1 cellular context compared by ENCODE assay signal in the genomic region with DNA sequence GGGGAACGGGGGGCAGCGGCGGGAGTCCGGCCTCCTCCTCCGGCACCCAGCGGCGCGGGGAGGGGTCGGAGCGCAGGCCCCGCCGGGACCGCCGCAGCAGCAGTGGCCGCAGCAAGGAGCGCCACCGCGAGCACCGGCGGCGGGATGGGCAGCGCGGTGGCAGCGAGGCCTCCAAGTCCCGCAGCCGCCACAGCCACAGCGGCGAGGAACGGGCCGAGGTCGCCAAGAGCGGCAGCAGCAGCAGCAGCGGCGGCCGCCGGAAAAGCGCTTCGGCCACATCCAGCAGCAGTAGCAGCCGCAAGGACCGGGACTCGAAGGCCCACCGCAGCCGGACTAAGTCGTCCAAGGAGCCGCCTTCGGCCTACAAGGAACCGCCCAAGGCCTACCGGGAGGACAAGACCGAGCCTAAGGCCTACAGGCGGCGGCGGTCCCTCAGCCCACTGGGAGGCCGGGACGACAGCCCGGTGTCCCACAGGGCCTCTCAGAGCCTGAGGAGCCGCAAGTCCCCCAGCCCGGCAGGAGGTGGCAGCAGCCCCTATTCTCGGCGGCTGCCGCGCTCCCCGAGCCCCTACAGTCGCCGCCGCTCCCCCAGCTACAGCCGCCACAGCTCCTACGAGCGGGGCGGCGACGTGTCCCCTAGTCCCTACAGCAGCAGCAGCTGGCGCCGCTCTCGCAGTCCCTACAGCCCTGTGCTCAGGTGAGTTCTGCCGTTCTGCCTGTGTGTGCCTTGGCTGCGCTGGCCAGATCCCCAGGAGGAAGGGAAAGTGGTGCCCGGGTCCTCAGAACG.
A peak's percentile ranks its signal among the peaks of the same experiment; 100 is the strongest.
TF ChIP-seq lines count a peak whose summit lies in the region.

No MANE protein-coding gene starts in this region.

TF ChIP-seq in HepG2, 621 proteins besides CTCF, POLR2A, EP300 and RAD21 (continued from another document and continues in another):
- TF ChIP-seq, protein P1, sequence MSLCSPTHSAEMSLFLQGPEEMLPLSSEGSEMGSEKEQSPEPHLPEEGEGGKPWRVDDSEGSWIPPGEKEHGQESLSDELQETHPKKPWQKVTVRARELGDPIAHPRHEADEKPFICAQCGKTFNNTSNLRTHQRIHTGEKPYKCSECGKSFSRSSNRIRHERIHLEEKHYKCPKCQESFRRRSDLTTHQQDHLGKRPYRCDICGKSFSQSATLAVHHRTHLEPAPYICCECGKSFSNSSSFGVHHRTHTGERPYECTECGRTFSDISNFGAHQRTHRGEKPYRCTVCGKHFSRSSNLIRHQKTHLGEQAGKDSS (CRISPR knock-in tag; IDR thresholded peaks at IDR 0.05; ENCODE audit: borderline replicate concordance, low read depth): no peak
- TF ChIP-seq, protein P2, sequence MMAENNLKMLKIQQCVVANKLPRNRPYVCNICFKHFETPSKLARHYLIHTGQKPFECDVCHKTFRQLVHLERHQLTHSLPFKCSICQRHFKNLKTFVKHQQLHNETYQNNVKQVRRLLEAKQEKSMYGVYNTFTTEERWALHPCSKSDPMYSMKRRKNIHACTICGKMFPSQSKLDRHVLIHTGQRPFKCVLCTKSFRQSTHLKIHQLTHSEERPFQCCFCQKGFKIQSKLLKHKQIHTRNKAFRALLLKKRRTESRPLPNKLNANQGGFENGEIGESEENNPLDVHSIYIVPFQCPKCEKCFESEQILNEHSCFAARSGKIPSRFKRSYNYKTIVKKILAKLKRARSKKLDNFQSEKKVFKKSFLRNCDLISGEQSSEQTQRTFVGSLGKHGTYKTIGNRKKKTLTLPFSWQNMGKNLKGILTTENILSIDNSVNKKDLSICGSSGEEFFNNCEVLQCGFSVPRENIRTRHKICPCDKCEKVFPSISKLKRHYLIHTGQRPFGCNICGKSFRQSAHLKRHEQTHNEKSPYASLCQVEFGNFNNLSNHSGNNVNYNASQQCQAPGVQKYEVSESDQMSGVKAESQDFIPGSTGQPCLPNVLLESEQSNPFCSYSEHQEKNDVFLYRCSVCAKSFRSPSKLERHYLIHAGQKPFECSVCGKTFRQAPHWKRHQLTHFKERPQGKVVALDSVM (CRISPR knock-in tag; IDR thresholded peaks at IDR 0.05): 0 out of 2 replicates have a peak, but pooled peaks have one; percentile 23
- TF ChIP-seq MAZ (IDR thresholded peaks at IDR 0.05; ENCODE audit: borderline replicate concordance, low read depth, low read length) (no peak), MAZ (CRISPR knock-in tag; IDR thresholded peaks at IDR 0.05; ENCODE audit: low read depth) (no peak; the same call in 1 of the 2 replicates), POGZ (CRISPR knock-in tag; IDR thresholded peaks at IDR 0.05) (peak; percentile 31; the same call in 1 of the 2 replicates), HIVEP1 (CRISPR knock-in tag; IDR thresholded peaks at IDR 0.05) (peak; percentile 50; the same call in 1 of the 2 replicates), KDM3A (CRISPR knock-in tag; IDR thresholded peaks at IDR 0.05; ENCODE audit: low read depth) (peak; percentile 81; the same call in 1 of the 2 replicates), ZNF720 (CRISPR knock-in tag; IDR thresholded peaks at IDR 0.05) (no peak), ZFP36 (IDR thresholded peaks at IDR 0.05; ENCODE audit: borderline replicate concordance, low read depth, low read length, partially characterized antibody) (no peak), ZSCAN21 (CRISPR knock-in tag; IDR thresholded peaks at IDR 0.05; ENCODE audit: borderline replicate concordance) (no peak), ZBTB3 (CRISPR knock-in tag; IDR thresholded peaks at IDR 0.05; ENCODE audit: borderline replicate concordance, low read depth) (no peak), IRF2 (CRISPR knock-in tag; IDR thresholded peaks at IDR 0.05) (no peak; the same call in 1 of the 2 replicates), ZNF572 (CRISPR knock-in tag; IDR thresholded peaks at IDR 0.05) (0 out of 2 replicates have a peak, but pooled peaks have one; percentile 34), ZSCAN25 (CRISPR knock-in tag; IDR thresholded peaks at IDR 0.05) (no peak), STAT5B (CRISPR knock-in tag; IDR thresholded peaks at IDR 0.05) (no peak), JARID2 (CRISPR knock-in tag; IDR thresholded peaks at IDR 0.05; ENCODE audit: insufficient replicate concordance) (no peak), ZNF777 (CRISPR knock-in tag; IDR thresholded peaks at IDR 0.05) (no peak), ZNF225 (CRISPR knock-in tag; IDR thresholded peaks at IDR 0.05) (no peak; the same call in 1 of the 2 replicates), FOXA3 (CRISPR knock-in tag; IDR thresholded peaks at IDR 0.05) (0 out of 2 replicates have a peak, but pooled peaks have one; percentile 9), DR1 (CRISPR knock-in tag; IDR thresholded peaks at IDR 0.05) (no peak; the same call in 1 of the 2 replicates), ZSCAN31 (CRISPR knock-in tag; IDR thresholded peaks at IDR 0.05; ENCODE audit: low read depth) (0 out of 2 replicates have a peak, but pooled peaks have one; percentile 56), NFE2 (CRISPR knock-in tag; IDR thresholded peaks at IDR 0.05) (no peak), YY1 (IDR thresholded peaks at IDR 0.05; ENCODE audit: insufficient read depth, insufficient replicate concordance, low read depth, low read length) (no peak), HNF4A (CRISPR knock-in tag; IDR thresholded peaks at IDR 0.05) (0 out of 2 replicates have a peak, but pooled peaks have one; percentile 8), ZNF550 (CRISPR knock-in tag; IDR thresholded peaks at IDR 0.05; ENCODE audit: borderline replicate concordance) (no peak), FOSL2 (CRISPR knock-in tag; IDR thresholded peaks at IDR 0.05) (no peak; the same call in 1 of the 2 replicates), MTA1 (CRISPR knock-in tag; IDR thresholded peaks at IDR 0.05; ENCODE audit: borderline replicate concordance) (0 out of 2 replicates have a peak, but pooled peaks have one; percentile 38), ZNF737 (CRISPR knock-in tag; IDR thresholded peaks at IDR 0.05; ENCODE audit: borderline replicate concordance) (peak; percentile 78; the same call in 1 of the 2 replicates), NFKBIZ (CRISPR knock-in tag; IDR thresholded peaks at IDR 0.05) (no peak)
- TF ChIP-seq, protein P3, sequence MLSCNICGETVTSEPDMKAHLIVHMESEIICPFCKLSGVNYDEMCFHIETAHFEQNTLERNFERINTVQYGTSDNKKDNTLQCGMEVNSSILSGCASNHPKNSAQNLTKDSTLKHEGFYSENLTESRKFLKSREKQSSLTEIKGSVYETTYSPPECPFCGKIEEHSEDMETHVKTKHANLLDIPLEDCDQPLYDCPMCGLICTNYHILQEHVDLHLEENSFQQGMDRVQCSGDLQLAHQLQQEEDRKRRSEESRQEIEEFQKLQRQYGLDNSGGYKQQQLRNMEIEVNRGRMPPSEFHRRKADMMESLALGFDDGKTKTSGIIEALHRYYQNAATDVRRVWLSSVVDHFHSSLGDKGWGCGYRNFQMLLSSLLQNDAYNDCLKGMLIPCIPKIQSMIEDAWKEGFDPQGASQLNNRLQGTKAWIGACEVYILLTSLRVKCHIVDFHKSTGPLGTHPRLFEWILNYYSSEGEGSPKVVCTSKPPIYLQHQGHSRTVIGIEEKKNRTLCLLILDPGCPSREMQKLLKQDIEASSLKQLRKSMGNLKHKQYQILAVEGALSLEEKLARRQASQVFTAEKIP (CRISPR knock-in tag; IDR thresholded peaks at IDR 0.05; ENCODE audit: borderline replicate concordance): no peak
- TF ChIP-seq, protein P4, sequence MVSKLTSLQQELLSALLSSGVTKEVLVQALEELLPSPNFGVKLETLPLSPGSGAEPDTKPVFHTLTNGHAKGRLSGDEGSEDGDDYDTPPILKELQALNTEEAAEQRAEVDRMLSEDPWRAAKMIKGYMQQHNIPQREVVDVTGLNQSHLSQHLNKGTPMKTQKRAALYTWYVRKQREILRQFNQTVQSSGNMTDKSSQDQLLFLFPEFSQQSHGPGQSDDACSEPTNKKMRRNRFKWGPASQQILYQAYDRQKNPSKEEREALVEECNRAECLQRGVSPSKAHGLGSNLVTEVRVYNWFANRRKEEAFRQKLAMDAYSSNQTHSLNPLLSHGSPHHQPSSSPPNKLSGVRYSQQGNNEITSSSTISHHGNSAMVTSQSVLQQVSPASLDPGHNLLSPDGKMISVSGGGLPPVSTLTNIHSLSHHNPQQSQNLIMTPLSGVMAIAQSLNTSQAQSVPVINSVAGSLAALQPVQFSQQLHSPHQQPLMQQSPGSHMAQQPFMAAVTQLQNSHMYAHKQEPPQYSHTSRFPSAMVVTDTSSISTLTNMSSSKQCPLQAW (CRISPR knock-in tag; IDR thresholded peaks at IDR 0.05): 0 out of 2 replicates have a peak, but pooled peaks have one; percentile 48
- TF ChIP-seq, protein P5, sequence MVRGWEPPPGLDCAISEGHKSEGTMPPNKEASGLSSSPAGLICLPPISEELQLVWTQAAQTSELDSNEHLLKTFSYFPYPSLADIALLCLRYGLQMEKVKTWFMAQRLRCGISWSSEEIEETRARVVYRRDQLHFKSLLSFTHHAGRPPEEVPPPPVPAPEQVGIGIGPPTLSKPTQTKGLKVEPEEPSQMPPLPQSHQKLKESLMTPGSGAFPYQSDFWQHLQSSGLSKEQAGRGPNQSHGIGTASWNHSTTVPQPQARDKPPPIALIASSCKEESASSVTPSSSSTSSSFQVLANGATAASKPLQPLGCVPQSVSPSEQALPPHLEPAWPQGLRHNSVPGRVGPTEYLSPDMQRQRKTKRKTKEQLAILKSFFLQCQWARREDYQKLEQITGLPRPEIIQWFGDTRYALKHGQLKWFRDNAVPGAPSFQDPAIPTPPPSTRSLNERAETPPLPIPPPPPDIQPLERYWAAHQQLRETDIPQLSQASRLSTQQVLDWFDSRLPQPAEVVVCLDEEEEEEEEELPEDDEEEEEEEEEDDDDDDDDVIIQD (CRISPR knock-in tag; IDR thresholded peaks at IDR 0.05; ENCODE audit: low read depth): no peak
- TF ChIP-seq, protein P6, sequence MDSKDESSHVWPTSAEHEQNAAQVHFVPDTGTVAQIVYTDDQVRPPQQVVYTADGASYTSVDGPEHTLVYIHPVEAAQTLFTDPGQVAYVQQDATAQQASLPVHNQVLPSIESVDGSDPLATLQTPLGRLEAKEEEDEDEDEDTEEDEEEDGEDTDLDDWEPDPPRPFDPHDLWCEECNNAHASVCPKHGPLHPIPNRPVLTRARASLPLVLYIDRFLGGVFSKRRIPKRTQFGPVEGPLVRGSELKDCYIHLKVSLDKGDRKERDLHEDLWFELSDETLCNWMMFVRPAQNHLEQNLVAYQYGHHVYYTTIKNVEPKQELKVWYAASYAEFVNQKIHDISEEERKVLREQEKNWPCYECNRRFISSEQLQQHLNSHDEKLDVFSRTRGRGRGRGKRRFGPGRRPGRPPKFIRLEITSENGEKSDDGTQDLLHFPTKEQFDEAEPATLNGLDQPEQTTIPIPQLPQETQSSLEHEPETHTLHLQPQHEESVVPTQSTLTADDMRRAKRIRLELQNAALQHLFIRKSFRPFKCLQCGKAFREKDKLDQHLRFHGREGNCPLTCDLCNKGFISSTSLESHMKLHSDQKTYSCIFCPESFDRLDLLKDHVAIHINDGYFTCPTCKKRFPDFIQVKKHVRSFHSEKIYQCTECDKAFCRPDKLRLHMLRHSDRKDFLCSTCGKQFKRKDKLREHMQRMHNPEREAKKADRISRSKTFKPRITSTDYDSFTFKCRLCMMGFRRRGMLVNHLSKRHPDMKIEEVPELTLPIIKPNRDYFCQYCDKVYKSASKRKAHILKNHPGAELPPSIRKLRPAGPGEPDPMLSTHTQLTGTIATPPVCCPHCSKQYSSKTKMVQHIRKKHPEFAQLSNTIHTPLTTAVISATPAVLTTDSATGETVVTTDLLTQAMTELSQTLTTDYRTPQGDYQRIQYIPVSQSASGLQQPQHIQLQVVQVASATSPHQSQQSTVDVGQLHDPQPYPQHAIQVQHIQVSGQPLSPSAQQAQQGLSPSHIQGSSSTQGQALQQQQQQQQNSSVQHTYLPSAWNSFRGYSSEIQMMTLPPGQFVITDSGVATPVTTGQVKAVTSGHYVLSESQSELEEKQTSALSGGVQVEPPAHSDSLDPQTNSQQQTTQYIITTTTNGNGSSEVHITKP (CRISPR knock-in tag; IDR thresholded peaks at IDR 0.05; ENCODE audit: low read depth): no peak
- TF ChIP-seq, protein P7, sequence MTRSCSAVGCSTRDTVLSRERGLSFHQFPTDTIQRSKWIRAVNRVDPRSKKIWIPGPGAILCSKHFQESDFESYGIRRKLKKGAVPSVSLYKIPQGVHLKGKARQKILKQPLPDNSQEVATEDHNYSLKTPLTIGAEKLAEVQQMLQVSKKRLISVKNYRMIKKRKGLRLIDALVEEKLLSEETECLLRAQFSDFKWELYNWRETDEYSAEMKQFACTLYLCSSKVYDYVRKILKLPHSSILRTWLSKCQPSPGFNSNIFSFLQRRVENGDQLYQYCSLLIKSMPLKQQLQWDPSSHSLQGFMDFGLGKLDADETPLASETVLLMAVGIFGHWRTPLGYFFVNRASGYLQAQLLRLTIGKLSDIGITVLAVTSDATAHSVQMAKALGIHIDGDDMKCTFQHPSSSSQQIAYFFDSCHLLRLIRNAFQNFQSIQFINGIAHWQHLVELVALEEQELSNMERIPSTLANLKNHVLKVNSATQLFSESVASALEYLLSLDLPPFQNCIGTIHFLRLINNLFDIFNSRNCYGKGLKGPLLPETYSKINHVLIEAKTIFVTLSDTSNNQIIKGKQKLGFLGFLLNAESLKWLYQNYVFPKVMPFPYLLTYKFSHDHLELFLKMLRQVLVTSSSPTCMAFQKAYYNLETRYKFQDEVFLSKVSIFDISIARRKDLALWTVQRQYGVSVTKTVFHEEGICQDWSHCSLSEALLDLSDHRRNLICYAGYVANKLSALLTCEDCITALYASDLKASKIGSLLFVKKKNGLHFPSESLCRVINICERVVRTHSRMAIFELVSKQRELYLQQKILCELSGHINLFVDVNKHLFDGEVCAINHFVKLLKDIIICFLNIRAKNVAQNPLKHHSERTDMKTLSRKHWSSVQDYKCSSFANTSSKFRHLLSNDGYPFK (CRISPR knock-in tag; IDR thresholded peaks at IDR 0.05; ENCODE audit: borderline replicate concordance): no peak
- TF ChIP-seq, protein P8, sequence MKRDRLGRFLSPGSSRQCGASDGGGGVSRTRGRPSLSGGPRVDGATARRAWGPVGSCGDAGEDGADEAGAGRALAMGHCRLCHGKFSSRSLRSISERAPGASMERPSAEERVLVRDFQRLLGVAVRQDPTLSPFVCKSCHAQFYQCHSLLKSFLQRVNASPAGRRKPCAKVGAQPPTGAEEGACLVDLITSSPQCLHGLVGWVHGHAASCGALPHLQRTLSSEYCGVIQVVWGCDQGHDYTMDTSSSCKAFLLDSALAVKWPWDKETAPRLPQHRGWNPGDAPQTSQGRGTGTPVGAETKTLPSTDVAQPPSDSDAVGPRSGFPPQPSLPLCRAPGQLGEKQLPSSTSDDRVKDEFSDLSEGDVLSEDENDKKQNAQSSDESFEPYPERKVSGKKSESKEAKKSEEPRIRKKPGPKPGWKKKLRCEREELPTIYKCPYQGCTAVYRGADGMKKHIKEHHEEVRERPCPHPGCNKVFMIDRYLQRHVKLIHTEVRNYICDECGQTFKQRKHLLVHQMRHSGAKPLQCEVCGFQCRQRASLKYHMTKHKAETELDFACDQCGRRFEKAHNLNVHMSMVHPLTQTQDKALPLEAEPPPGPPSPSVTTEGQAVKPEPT (CRISPR knock-in tag; IDR thresholded peaks at IDR 0.05; ENCODE audit: low read depth): no peak
- TF ChIP-seq, protein P9, sequence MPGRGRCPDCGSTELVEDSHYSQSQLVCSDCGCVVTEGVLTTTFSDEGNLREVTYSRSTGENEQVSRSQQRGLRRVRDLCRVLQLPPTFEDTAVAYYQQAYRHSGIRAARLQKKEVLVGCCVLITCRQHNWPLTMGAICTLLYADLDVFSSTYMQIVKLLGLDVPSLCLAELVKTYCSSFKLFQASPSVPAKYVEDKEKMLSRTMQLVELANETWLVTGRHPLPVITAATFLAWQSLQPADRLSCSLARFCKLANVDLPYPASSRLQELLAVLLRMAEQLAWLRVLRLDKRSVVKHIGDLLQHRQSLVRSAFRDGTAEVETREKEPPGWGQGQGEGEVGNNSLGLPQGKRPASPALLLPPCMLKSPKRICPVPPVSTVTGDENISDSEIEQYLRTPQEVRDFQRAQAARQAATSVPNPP (CRISPR knock-in tag; IDR thresholded peaks at IDR 0.05): no peak
- TF ChIP-seq, protein P10, sequence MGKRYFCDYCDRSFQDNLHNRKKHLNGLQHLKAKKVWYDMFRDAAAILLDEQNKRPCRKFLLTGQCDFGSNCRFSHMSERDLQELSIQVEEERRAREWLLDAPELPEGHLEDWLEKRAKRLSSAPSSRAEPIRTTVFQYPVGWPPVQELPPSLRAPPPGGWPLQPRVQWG (CRISPR knock-in tag; IDR thresholded peaks at IDR 0.05; ENCODE audit: borderline replicate concordance, low read depth): no peak
